In genomic region chr2:240931319-240931949, GRCh38 we compare ENCODE assay signal across 23 cellular contexts. TPM values are rescaled to one million over a fixed set of nuclear protein-coding genes. Genes with fewer than 3 reads are reported as not detected.
DNase-seq lines count a peak whose midpoint lies in the region; ATAC-seq and TF ChIP-seq lines count a peak whose summit lies in the region.
"Had no signal": no experiment of that assay in that cellular context is flagged by ENCODE, and none has a peak within 500 bp of the region (broad histone marks: within the 10 kb centered on the region; RNA-seq: fewer than 3 reads in every experiment).

No MANE protein-coding gene starts in this region.

- no peak overlapping the region for H3K27ac Mint-ChIP-seq in activated CD4-positive, alpha-beta T cell treated with anti-CD3 and anti-CD28 coated beads, Interleukin-2, amount 10 ng/mL, durations not matched to agents 24 days and 14 days
- no peak overlapping the region for H3K27ac Mint-ChIP-seq in endodermal cell
- H3K27ac Mint-ChIP-seq: stimulated activated naive B cell treated with anti-CD40 and anti-IgM and Interleukin-4, amounts not matched to agents 10 μg/mL and 1 μg/mL and 100 μg/mL, for 72 hours had no signal

- H3K4me1 Mint-ChIP-seq in activated CD4-positive, alpha-beta T cell treated with anti-CD3 and anti-CD28 coated beads, Interleukin-2, amount 10 ng/mL, durations not matched to agents 24 days and 14 days = peaks cover 2% of the 10 kb centered on the region
- no peaks in the 10 kb centered on the region for H3K4me1 Mint-ChIP-seq in endodermal cell
- H3K4me1 Mint-ChIP-seq: stimulated activated naive B cell treated with anti-CD40 and anti-IgM and Interleukin-4, amounts not matched to agents 10 μg/mL and 1 μg/mL and 100 μg/mL, for 72 hours had no signal

- H3K36me3 Mint-ChIP-seq in activated CD4-positive, alpha-beta T cell treated with anti-CD3 and anti-CD28 coated beads, Interleukin-2, amount 10 ng/mL, durations not matched to agents 24 days and 14 days (ENCODE audit: low read depth) = no peaks in the 10 kb centered on the region
- H3K36me3 Mint-ChIP-seq in endodermal cell (ENCODE audit: low read depth) = no peaks in the 10 kb centered on the region

- H3K36me3 ChIP-seq in BLaER1 treated with 17β-estradiol and CSF1 and Interleukin-3, amounts not matched to agents 10 nM and 100 nM = no peaks in the 10 kb centered on the region
- H3K36me3 ChIP-seq in endodermal cell (ENCODE audit: control insufficient read depth, insufficient read depth, low read length) = no peaks in the 10 kb centered on the region
- H3K36me3 ChIP-seq in esophagus squamous epithelium = no peaks in the 10 kb centered on the region
- no peaks in the 10 kb centered on the region for H3K36me3 ChIP-seq in MG63
- H3K36me3 ChIP-seq in upper lobe of left lung = no peaks in the 10 kb centered on the region
- H3K36me3 ChIP-seq: brain microvascular endothelial cell, prostate gland had no signal

- H3K9ac ChIP-seq in BLaER1 treated with 17β-estradiol and CSF1 and Interleukin-3, amounts not matched to agents 10 nM and 100 nM = no peak overlapping the region; a peak in 1 of 22 replicates
- no peak overlapping the region for H3K9ac ChIP-seq in endodermal cell (ENCODE audit: extremely low read depth, low read length, poor library complexity, severe bottlenecking)

- peaks cover 6 to 57% (median 49%) of the 10 kb centered on the region in 10 experiments; a peak in 18 of 20 replicates for H3K4me1 ChIP-seq in BLaER1 treated with 17β-estradiol and CSF1 and Interleukin-3, amounts not matched to agents 10 nM and 100 nM
- no peaks in the 10 kb centered on the region for H3K4me1 ChIP-seq in endodermal cell (ENCODE audit: control insufficient read depth, insufficient read depth, low read length)
- peaks cover 0 to 3% (median 0%) of the 10 kb centered on the region in 3 donors for H3K4me1 ChIP-seq in esophagus squamous epithelium
- no peaks in the 10 kb centered on the region for H3K4me1 ChIP-seq in upper lobe of left lung
- H3K4me1 ChIP-seq: prostate gland had no signal

- peaks cover 0 to 4% (median 2%) of the 10 kb centered on the region in 11 experiments; a peak in 12 of 22 replicates for H3K9me3 ChIP-seq in BLaER1 treated with 17β-estradiol and CSF1 and Interleukin-3, amounts not matched to agents 10 nM and 100 nM (replicated peaks in 1 of 11)
- H3K9me3 ChIP-seq in endodermal cell (ENCODE audit: control insufficient read depth, low read length) = no peaks in the 10 kb centered on the region
- peaks cover 0 to 4% (median 0%) of the 10 kb centered on the region in 3 donors for H3K9me3 ChIP-seq in esophagus squamous epithelium
- H3K9me3 ChIP-seq in MG63 = no peaks in the 10 kb centered on the region
- H3K9me3 ChIP-seq in upper lobe of left lung = no peaks in the 10 kb centered on the region
- H3K9me3 ChIP-seq: prostate gland had no signal

- no peak for TF ChIP-seq POLR2A in esophagus squamous epithelium (IDR thresholded peaks at IDR 0.05)
- no peak for TF ChIP-seq POLR2A in upper lobe of left lung (IDR thresholded peaks at IDR 0.05)

- intact Hi-C loops in activated CD4-positive, alpha-beta T cell treated with anti-CD3 and anti-CD28 coated beads, Interleukin-2, amount 10 ng/mL, durations not matched to agents 24 days and 14 days (cut with micrococcal nuclease) = no loop called here
- intact Hi-C loops in sciatic nerve (cut with DNase I) = no loop called here
- intact Hi-C loops in esophagus squamous epithelium (cut with DNase I) = no loop called here

- H3K27me3 ChIP-seq in BLaER1 treated with 17β-estradiol and CSF1 and Interleukin-3, amounts not matched to agents 10 nM and 100 nM = peaks cover 0 to 9% (median 0%) of the 10 kb centered on the region in 11 experiments; a peak in 1 of 22 replicates
- H3K27me3 ChIP-seq in endodermal cell (ENCODE audit: control insufficient read depth, insufficient read depth, low read length, poor library complexity, severe bottlenecking) (no peaks in the 10 kb centered on the region), esophagus squamous epithelium (peaks cover 0 to 26% (median 0%) of the 10 kb centered on the region in 4 donors), MG63 (no peaks in the 10 kb centered on the region), upper lobe of left lung (no peaks in the 10 kb centered on the region)
- H3K27me3 ChIP-seq: brain microvascular endothelial cell had no signal

- peak overlapping the region in 8 of 11 experiments; percentile 21 to 83 (median 73); a peak in 13 of 22 replicates for H3K4me2 ChIP-seq in BLaER1 treated with 17β-estradiol and CSF1 and Interleukin-3, amounts not matched to agents 10 nM and 100 nM

- WGBS in endodermal cell (ENCODE audit: insufficient coverage in 1 of 2, insufficient read length in 1 of 2), 2 experiments = 92 to 93% methylated on average over 10 to 11 of the region's 11 CpGs
- 85% methylated on average over 8 of the region's 11 CpGs; no CpG with 5 or more reads in 1 of the 2 donors for WGBS in esophagus squamous epithelium, 2 donors
- WGBS in upper lobe of left lung, 2 donors = 63 to 83% methylated on average over 1 to 11 of the region's 11 CpGs

- no peak overlapping the region for H3K4me3 ChIP-seq in BLaER1 treated with 17β-estradiol and CSF1 and Interleukin-3, amounts not matched to agents 10 nM and 100 nM
- H3K4me3 ChIP-seq in endodermal cell (ENCODE audit: low read length) = no peak overlapping the region
- H3K4me3 ChIP-seq in esophagus squamous epithelium = no peak overlapping the region
- no peak overlapping the region for H3K4me3 ChIP-seq in MG63
- H3K4me3 ChIP-seq in upper lobe of left lung = no peak overlapping the region
- H3K4me3 ChIP-seq: prostate gland had no signal

- TF ChIP-seq EP300 in upper lobe of left lung (IDR thresholded peaks at IDR 0.05) = no peak

- H3K4me3 Mint-ChIP-seq in activated CD4-positive, alpha-beta T cell treated with anti-CD3 and anti-CD28 coated beads, Interleukin-2, amount 10 ng/mL, durations not matched to agents 24 days and 14 days = no peak overlapping the region
- no peak overlapping the region for H3K4me3 Mint-ChIP-seq in endodermal cell
- H3K4me3 Mint-ChIP-seq: stimulated activated naive B cell treated with anti-CD40 and anti-IgM and Interleukin-4, amounts not matched to agents 10 μg/mL and 1 μg/mL and 100 μg/mL, for 72 hours had no signal

- no peak for TF ChIP-seq CTCF in endodermal cell (conservative IDR thresholded peaks at IDR 0.05)
- no peak for TF ChIP-seq CTCF in esophagus squamous epithelium (IDR thresholded peaks at IDR 0.05)
- no peak for TF ChIP-seq CTCF in upper lobe of left lung (IDR thresholded peaks at IDR 0.05)

- H3K27ac ChIP-seq in BLaER1 treated with 17β-estradiol and CSF1 and Interleukin-3, amounts not matched to agents 10 nM and 100 nM = no peak overlapping the region
- no peak overlapping the region for H3K27ac ChIP-seq in endodermal cell (ENCODE audit: low read depth, low read length)
- H3K27ac ChIP-seq in esophagus squamous epithelium = no peak overlapping the region
- no peak overlapping the region for H3K27ac ChIP-seq in upper lobe of left lung
- H3K27ac ChIP-seq: brain microvascular endothelial cell, prostate gland had no signal

- peak; percentile 45 for DNase-seq in activated CD4-positive, alpha-beta T cell treated with anti-CD3 and anti-CD28 coated beads, Interleukin-2, amount 10 ng/mL, durations not matched to agents 24 days and 14 days
- DNase-seq in activated CD4-positive, alpha-beta T cell treated with anti-CD3 and anti-CD28 coated beads, Interleukin-2, amount 50 U/mL, for 1 hour = no peak
- peak; percentile 18 for DNase-seq in endodermal cell
- DNase-seq in sciatic nerve (ENCODE audit: low spot score) = peak; percentile 51
- DNase-seq in esophagus squamous epithelium (lab: John Stamatoyannopoulos, UW) = no peak
- DNase-seq in MG63 = no peak
- no peak for DNase-seq in upper lobe of left lung
- DNase-seq: AML-193; brain microvascular endothelial cell; glutamatergic neuron; KG1; NCI-H146; NCI-H526; small intestine; stimulated activated naive B cell treated with anti-CD40 and anti-IgM and Interleukin-4, amounts not matched to agents 10 μg/mL and 1 μg/mL and 100 μg/mL, for 72 hours had no signal

- no peaks in the 10 kb centered on the region for H3K27me3 Mint-ChIP-seq in activated CD4-positive, alpha-beta T cell treated with anti-CD3 and anti-CD28 coated beads, Interleukin-2, amount 10 ng/mL, durations not matched to agents 24 days and 14 days
- no peaks in the 10 kb centered on the region for H3K27me3 Mint-ChIP-seq in endodermal cell (ENCODE audit: insufficient read depth)

- H3K9me3 Mint-ChIP-seq in activated CD4-positive, alpha-beta T cell treated with anti-CD3 and anti-CD28 coated beads, Interleukin-2, amount 10 ng/mL, durations not matched to agents 24 days and 14 days = no peaks in the 10 kb centered on the region
- no peaks in the 10 kb centered on the region for H3K9me3 Mint-ChIP-seq in endodermal cell

- ATAC-seq in sciatic nerve (no peak), upper lobe of left lung (ENCODE audit: low FRiP score in 2 of 2) (no peak)
- ATAC-seq: stimulated activated naive B cell treated with anti-CD40 and anti-IgM and Interleukin-4, amounts not matched to agents 10 μg/mL and 1 μg/mL and 100 μg/mL, for 72 hours had no signal

- peaks cover 0 to 17% (median 5%) of the 10 kb centered on the region in 11 experiments; a peak in 6 of 22 replicates for H4K20me1 ChIP-seq in BLaER1 treated with 17β-estradiol and CSF1 and Interleukin-3, amounts not matched to agents 10 nM and 100 nM

RNA-seq across cellular contexts. Expression of gene CROCC2, which starts 25.3 kb away (rescaled TPM):
- not detected in 2 replicates for total RNA-seq in activated CD4-positive, alpha-beta T cell treated with anti-CD3 and anti-CD28 coated beads, Interleukin-2, amount 10 ng/mL, durations not matched to agents 24 days and 14 days
- not detected for total RNA-seq in endodermal cell
- polyA plus RNA-seq in endodermal cell (2013, experiment 1 of 2) = not detected
- polyA plus RNA-seq in endodermal cell (2013, experiment 2 of 2) = not detected
- total RNA-seq in sciatic nerve = 0.18 TPM
- not detected for total RNA-seq in esophagus squamous epithelium
- not detected in 2 replicates for total RNA-seq in MG63 (2014; rRNA removed; shearing (Covaris generic); ENCODE audit: low replicate concordance)
- total RNA-seq in upper lobe of left lung = 10 to 100 TPM in 3 of 6 donors, 1 to 10 TPM in 2, under 1 TPM in 1; 0.23 to 17.8 (median 7.6) TPM
- total RNA-seq: A172; activated CD8-positive, alpha-beta memory T cell treated with anti-CD3 and anti-CD28 coated beads for 36 hours; HT1080; mononuclear cell had no signal

RNA-seq across cellular contexts. Expression of gene MAB21L4, which starts 35.5 kb away (rescaled TPM):
- not detected in 2 replicates for total RNA-seq in activated CD4-positive, alpha-beta T cell treated with anti-CD3 and anti-CD28 coated beads, Interleukin-2, amount 10 ng/mL, durations not matched to agents 24 days and 14 days
- total RNA-seq in endodermal cell = under 1 TPM in 1 of 2 donors, not detected in 1; 0.31 TPM
- polyA plus RNA-seq in endodermal cell (2013, experiment 1 of 2) = not detected
- not detected for polyA plus RNA-seq in endodermal cell (2013, experiment 2 of 2)
- not detected for total RNA-seq in sciatic nerve
- total RNA-seq in esophagus squamous epithelium = 100 to 1,000 TPM; 105 to 440 (median 163) TPM
- total RNA-seq in MG63 (2014; rRNA removed; shearing (Covaris generic); ENCODE audit: low replicate concordance) = not detected in 2 replicates
- total RNA-seq in upper lobe of left lung = 100 to 1,000 TPM in 1 of 6 donors, 10 to 100 TPM in 5; 11.5 to 117 (median 29.0) TPM
- total RNA-seq: A172; activated CD8-positive, alpha-beta memory T cell treated with anti-CD3 and anti-CD28 coated beads for 36 hours; HT1080; mononuclear cell; RPMI7951 had no signal
- polyA plus RNA-seq: neural cell had no signal

Comparison
In these comparisons a context has a peak if more than half of its experiments do, and no peak if none do; other contexts are left out.
1. DNase-seq: peak in activated CD4-positive, alpha-beta T cell treated with anti-CD3 and anti-CD28 coated beads, Interleukin-2, amount 10 ng/mL, durations not matched to agents 24 days and 14 days (single experiment), endodermal cell (single experiment) and sciatic nerve (single experiment); none in activated CD4-positive, alpha-beta T cell treated with anti-CD3 and anti-CD28 coated beads, Interleukin-2, amount 50 U/mL, for 1 hour (single experiment), esophagus squamous epithelium (single experiment), MG63 (single experiment) and upper lobe of left lung (0 of 2).
2. RNA of gene MAB21L4, which starts 35.5 kb away (total RNA-seq): 105 to 440 TPM in esophagus squamous epithelium and 11.5 to 117 TPM in upper lobe of left lung; 0.31 TPM in endodermal cell, not detected in activated CD4-positive, alpha-beta T cell treated with anti-CD3 and anti-CD28 coated beads, Interleukin-2, amount 10 ng/mL, durations not matched to agents 24 days and 14 days, not detected in sciatic nerve (single experiment) and not detected in MG63; every median in the first group is over 4 times any median in the second.